In genomic region chr17:40548982-40549680, GRCh38 we compare ENCODE assay signal across 1 cellular context.
TF ChIP-seq lines count a peak whose summit lies in the region.

No MANE protein-coding gene starts in this region.

TF ChIP-seq in HepG2, 621 proteins besides CTCF, POLR2A, EP300 and RAD21 (continued from another document and continues in another):
- TF ChIP-seq HMGXB3 (CRISPR knock-in tag; IDR thresholded peaks at IDR 0.05; ENCODE audit: borderline replicate concordance) = peak; percentile 90
- peak; percentile 82 for TF ChIP-seq SP5 (CRISPR knock-in tag; IDR thresholded peaks at IDR 0.05; ENCODE audit: borderline replicate concordance, low read depth)
- peak; percentile 97 for TF ChIP-seq ZNF350 (CRISPR knock-in tag; IDR thresholded peaks at IDR 0.05; ENCODE audit: borderline replicate concordance, low read depth)
- no peak for TF ChIP-seq PREB (CRISPR knock-in tag; IDR thresholded peaks at IDR 0.05)
- TF ChIP-seq ZNF251 (CRISPR knock-in tag; IDR thresholded peaks at IDR 0.05) = peak; percentile 37; the same call in 1 of the 2 replicates
- no peak for TF ChIP-seq ZNF207 (IDR thresholded peaks at IDR 0.05; ENCODE audit: borderline replicate concordance)
- peak; percentile 45; the same call in 1 of the 2 replicates for TF ChIP-seq TAF1 (CRISPR knock-in tag; IDR thresholded peaks at IDR 0.05)
- TF ChIP-seq, protein P1, sequence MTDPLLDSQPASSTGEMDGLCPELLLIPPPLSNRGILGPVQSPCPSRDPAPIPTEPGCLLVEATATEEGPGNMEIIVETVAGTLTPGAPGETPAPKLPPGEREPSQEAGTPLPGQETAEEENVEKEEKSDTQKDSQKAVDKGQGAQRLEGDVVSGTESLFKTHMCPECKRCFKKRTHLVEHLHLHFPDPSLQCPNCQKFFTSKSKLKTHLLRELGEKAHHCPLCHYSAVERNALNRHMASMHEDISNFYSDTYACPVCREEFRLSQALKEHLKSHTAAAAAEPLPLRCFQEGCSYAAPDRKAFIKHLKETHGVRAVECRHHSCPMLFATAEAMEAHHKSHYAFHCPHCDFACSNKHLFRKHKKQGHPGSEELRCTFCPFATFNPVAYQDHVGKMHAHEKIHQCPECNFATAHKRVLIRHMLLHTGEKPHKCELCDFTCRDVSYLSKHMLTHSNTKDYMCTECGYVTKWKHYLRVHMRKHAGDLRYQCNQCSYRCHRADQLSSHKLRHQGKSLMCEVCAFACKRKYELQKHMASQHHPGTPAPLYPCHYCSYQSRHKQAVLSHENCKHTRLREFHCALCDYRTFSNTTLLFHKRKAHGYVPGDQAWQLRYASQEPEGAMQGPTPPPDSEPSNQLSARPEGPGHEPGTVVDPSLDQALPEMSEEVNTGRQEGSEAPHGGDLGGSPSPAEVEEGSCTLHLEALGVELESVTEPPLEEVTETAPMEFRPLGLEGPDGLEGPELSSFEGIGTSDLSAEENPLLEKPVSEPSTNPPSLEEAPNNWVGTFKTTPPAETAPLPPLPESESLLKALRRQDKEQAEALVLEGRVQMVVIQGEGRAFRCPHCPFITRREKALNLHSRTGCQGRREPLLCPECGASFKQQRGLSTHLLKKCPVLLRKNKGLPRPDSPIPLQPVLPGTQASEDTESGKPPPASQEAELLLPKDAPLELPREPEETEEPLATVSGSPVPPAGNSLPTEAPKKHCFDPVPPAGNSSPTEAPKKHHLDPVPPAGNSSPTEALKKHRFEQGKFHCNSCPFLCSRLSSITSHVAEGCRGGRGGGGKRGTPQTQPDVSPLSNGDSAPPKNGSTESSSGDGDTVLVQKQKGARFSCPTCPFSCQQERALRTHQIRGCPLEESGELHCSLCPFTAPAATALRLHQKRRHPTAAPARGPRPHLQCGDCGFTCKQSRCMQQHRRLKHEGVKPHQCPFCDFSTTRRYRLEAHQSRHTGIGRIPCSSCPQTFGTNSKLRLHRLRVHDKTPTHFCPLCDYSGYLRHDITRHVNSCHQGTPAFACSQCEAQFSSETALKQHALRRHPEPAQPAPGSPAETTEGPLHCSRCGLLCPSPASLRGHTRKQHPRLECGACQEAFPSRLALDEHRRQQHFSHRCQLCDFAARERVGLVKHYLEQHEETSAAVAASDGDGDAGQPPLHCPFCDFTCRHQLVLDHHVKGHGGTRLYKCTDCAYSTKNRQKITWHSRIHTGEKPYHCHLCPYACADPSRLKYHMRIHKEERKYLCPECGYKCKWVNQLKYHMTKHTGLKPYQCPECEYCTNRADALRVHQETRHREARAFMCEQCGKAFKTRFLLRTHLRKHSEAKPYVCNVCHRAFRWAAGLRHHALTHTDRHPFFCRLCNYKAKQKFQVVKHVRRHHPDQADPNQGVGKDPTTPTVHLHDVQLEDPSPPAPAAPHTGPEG (CRISPR knock-in tag; IDR thresholded peaks at IDR 0.05) = no peak
- TF ChIP-seq, protein P2, sequence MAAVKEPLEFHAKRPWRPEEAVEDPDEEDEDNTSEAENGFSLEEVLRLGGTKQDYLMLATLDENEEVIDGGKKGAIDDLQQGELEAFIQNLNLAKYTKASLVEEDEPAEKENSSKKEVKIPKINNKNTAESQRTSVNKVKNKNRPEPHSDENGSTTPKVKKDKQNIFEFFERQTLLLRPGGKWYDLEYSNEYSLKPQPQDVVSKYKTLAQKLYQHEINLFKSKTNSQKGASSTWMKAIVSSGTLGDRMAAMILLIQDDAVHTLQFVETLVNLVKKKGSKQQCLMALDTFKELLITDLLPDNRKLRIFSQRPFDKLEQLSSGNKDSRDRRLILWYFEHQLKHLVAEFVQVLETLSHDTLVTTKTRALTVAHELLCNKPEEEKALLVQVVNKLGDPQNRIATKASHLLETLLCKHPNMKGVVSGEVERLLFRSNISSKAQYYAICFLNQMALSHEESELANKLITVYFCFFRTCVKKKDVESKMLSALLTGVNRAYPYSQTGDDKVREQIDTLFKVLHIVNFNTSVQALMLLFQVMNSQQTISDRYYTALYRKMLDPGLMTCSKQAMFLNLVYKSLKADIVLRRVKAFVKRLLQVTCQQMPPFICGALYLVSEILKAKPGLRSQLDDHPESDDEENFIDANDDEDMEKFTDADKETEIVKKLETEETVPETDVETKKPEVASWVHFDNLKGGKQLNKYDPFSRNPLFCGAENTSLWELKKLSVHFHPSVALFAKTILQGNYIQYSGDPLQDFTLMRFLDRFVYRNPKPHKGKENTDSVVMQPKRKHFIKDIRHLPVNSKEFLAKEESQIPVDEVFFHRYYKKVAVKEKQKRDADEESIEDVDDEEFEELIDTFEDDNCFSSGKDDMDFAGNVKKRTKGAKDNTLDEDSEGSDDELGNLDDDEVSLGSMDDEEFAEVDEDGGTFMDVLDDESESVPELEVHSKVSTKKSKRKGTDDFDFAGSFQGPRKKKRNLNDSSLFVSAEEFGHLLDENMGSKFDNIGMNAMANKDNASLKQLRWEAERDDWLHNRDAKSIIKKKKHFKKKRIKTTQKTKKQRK (IDR thresholded peaks at IDR 0.05; ENCODE audit: low read length) = no peak
- TF ChIP-seq RARA (CRISPR knock-in tag; IDR thresholded peaks at IDR 0.05) = peak; percentile 98
- TF ChIP-seq NR2F2 (IDR thresholded peaks at IDR 0.05; ENCODE audit: borderline replicate concordance, low read depth) = peak; percentile 99
- peak; percentile 97 for TF ChIP-seq ZKSCAN8 (CRISPR knock-in tag; IDR thresholded peaks at IDR 0.05; ENCODE audit: borderline replicate concordance)
- TF ChIP-seq EZH2 (conservative IDR thresholded peaks at IDR 0.05; ENCODE audit: low read depth, low read length) = no peak
- peak; percentile 99 for TF ChIP-seq ELF3 (CRISPR knock-in tag; IDR thresholded peaks at IDR 0.05)
- TF ChIP-seq NFRKB (IDR thresholded peaks at IDR 0.05) = no peak
- 0 out of 2 replicates have a peak, but pooled peaks have one; percentile 58 for TF ChIP-seq ZNF713 (CRISPR knock-in tag; IDR thresholded peaks at IDR 0.05)
- TF ChIP-seq ZNF543 (CRISPR knock-in tag; IDR thresholded peaks at IDR 0.05) = no peak
- peak; percentile 90 for TF ChIP-seq ZSCAN21 (CRISPR knock-in tag; IDR thresholded peaks at IDR 0.05; ENCODE audit: borderline replicate concordance)
- TF ChIP-seq POLR2AphosphoS2 (IDR thresholded peaks at IDR 0.05; ENCODE audit: low read depth, low read length) = no peak
- TF ChIP-seq, protein P3, sequence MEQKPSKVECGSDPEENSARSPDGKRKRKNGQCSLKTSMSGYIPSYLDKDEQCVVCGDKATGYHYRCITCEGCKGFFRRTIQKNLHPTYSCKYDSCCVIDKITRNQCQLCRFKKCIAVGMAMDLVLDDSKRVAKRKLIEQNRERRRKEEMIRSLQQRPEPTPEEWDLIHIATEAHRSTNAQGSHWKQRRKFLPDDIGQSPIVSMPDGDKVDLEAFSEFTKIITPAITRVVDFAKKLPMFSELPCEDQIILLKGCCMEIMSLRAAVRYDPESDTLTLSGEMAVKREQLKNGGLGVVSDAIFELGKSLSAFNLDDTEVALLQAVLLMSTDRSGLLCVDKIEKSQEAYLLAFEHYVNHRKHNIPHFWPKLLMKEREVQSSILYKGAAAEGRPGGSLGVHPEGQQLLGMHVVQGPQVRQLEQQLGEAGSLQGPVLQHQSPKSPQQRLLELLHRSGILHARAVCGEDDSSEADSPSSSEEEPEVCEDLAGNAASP (CRISPR knock-in tag; IDR thresholded peaks at IDR 0.05; ENCODE audit: borderline replicate concordance) = peak; percentile 97
- peak; percentile 86; the same call in 1 of the 2 replicates for TF ChIP-seq CHD4 (IDR thresholded peaks at IDR 0.05; ENCODE audit: borderline replicate concordance, low read length)
- peak; percentile 95 for TF ChIP-seq ZMYM2 (CRISPR knock-in tag; IDR thresholded peaks at IDR 0.05)
- peak; percentile 88; the same call in 1 of the 2 replicates for TF ChIP-seq SP140L (CRISPR knock-in tag; IDR thresholded peaks at IDR 0.05; ENCODE audit: borderline replicate concordance)
- no peak for TF ChIP-seq IRF1 (CRISPR knock-in tag; IDR thresholded peaks at IDR 0.05; ENCODE audit: low read depth)
- TF ChIP-seq, protein P4, sequence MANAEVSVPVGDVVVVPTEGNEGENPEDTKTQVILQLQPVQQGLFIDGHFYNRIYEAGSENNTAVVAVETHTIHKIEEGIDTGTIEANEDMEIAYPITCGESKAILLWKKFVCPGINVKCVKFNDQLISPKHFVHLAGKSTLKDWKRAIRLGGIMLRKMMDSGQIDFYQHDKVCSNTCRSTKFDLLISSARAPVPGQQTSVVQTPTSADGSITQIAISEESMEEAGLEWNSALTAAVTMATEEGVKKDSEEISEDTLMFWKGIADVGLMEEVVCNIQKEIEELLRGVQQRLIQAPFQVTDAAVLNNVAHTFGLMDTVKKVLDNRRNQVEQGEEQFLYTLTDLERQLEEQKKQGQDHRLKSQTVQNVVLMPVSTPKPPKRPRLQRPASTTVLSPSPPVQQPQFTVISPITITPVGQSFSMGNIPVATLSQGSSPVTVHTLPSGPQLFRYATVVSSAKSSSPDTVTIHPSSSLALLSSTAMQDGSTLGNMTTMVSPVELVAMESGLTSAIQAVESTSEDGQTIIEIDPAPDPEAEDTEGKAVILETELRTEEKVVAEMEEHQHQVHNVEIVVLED (CRISPR knock-in tag; IDR thresholded peaks at IDR 0.05; ENCODE audit: borderline replicate concordance) = peak; percentile 61; the same call in 1 of the 2 replicates
- peak; percentile 23; the same call in 1 of the 2 replicates for TF ChIP-seq RFX5 (IDR thresholded peaks at IDR 0.05; ENCODE audit: low read depth, low read length)
- no peak for TF ChIP-seq ZNF512 (CRISPR knock-in tag; IDR thresholded peaks at IDR 0.05)
- 0 out of 2 replicates have a peak, but pooled peaks have one; percentile 31 for TF ChIP-seq ZNF343 (CRISPR knock-in tag; IDR thresholded peaks at IDR 0.05)
- TF ChIP-seq FOXO1 (CRISPR knock-in tag; IDR thresholded peaks at IDR 0.05) = peak; percentile 98
- TF ChIP-seq, protein P5, sequence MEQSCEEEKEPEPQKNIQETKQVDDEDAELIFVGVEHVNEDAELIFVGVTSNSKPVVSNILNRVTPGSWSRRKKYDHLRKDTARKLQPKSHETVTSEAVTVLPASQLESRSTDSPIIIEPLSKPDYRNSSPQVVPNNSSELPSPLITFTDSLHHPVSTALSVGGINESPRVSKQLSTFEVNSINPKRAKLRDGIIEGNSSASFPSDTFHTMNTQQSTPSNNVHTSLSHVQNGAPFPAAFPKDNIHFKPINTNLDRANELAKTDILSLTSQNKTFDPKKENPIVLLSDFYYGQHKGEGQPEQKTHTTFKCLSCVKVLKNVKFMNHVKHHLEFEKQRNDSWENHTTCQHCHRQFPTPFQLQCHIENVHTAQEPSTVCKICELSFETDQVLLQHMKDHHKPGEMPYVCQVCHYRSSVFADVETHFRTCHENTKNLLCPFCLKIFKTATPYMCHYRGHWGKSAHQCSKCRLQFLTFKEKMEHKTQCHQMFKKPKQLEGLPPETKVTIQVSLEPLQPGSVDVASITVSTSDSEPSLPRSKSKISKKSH (CRISPR knock-in tag; IDR thresholded peaks at IDR 0.05; ENCODE audit: borderline replicate concordance) = no peak; the same call in none of the 2 replicates
- TF ChIP-seq ZNF782 (CRISPR knock-in tag; IDR thresholded peaks at IDR 0.05; ENCODE audit: borderline replicate concordance) = peak; percentile 73; the same call in 1 of the 2 replicates
- no peak for TF ChIP-seq ZNF576 (CRISPR knock-in tag; IDR thresholded peaks at IDR 0.05)
- TF ChIP-seq ZSCAN12 (CRISPR knock-in tag; IDR thresholded peaks at IDR 0.05) = no peak
- TF ChIP-seq MLLT10 (CRISPR knock-in tag; IDR thresholded peaks at IDR 0.05) = no peak
